25 cellular contexts compared by ENCODE assay signal in the genomic region with DNA sequence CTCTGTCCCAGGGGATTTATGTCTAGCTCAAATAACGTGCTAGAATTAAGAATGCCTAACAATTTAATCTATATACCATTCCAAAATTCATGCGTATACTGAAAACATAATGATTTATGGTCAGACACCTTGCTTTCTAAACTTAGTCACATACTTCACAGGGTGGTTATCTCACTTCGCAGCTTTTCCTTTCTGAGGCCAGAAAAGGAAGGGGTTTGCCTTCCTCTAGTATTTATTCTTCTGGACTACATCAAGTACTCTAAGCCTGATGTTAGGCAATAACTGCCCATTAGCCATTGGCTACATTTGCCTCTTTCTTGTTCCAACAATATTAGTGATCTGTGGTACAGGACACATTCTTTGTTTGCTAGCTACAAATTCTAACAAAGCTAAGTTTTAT.
DNase-seq lines count a peak whose midpoint lies in the region; ATAC-seq and TF ChIP-seq lines count a peak whose summit lies in the region.
"Had no signal": no experiment of that assay in that cellular context is flagged by ENCODE, and none has a peak within 500 bp of the region (broad histone marks: within the 10 kb centered on the region; RNA-seq: fewer than 3 reads in every experiment).

No MANE protein-coding gene starts in this region.

- no peak for TF ChIP-seq CTCF in heart left ventricle (IDR thresholded peaks at IDR 0.05)
- no peak for TF ChIP-seq CTCF in omental fat pad (IDR thresholded peaks at IDR 0.05)
- no peak for TF ChIP-seq CTCF in testis (IDR thresholded peaks at IDR 0.05)
- TF ChIP-seq CTCF in coronary artery (IDR thresholded peaks at IDR 0.05) = no peak

- H3K27ac ChIP-seq in heart left ventricle (peak overlapping the region; percentile 63 to 86 (median 78)), testis (no peak overlapping the region), coronary artery (no peak overlapping the region)
- H3K27ac ChIP-seq: neutrophil, WERI-Rb-1 had no signal

- H3K36me3 Mint-ChIP-seq in natural killer cell treated with Interleukin-12 subunit alpha and Interleukin-12 subunit beta and Interleukin-15 and Interleukin-18, amount 100 ng/mL, for 72 hours = no peaks in the 10 kb centered on the region
- H3K36me3 Mint-ChIP-seq: activated naive CD4-positive, alpha-beta T cell treated with anti-CD3 and anti-CD28 coated beads, Interleukin-2, amount 50 U/mL, for 72 hours had no signal

- intact Hi-C loops in Right ventricle myocardium inferior (cut with DNase I) = no loop called here
- intact Hi-C loops in cardiac septum (cut with DNase I) = no loop called here
- intact Hi-C loops in heart left ventricle (cut with DNase I) = loop anchor here in 1 of 10 donors (2.0 kb wide), 1 partner anchor 14 kb away; no protein-coding TSS in a partner anchor
- intact Hi-C loops in testis (cut with DNase I; ENCODE audit: low total_unique reads) = no loop called here

- peak; percentile 55 for ATAC-seq in Right ventricle myocardium inferior
- peak; percentile 68 to 86 (median 80) for ATAC-seq in heart left ventricle
- ATAC-seq in omental fat pad (ENCODE audit: low FRiP score) = peak; percentile 82
- no peak for ATAC-seq in natural killer cell treated with Interleukin-12 subunit alpha and Interleukin-12 subunit beta and Interleukin-15 and Interleukin-18, amount 100 ng/mL, for 72 hours
- ATAC-seq: activated CD8-positive, alpha-beta T cell treated with anti-CD3 and anti-CD28 coated beads for 36 hours; activated naive CD4-positive, alpha-beta T cell treated with anti-CD3 and anti-CD28 coated beads, Interleukin-2, amount 50 U/mL, for 72 hours; activated T-cell treated with anti-CD3 and anti-CD28 coated beads, Interleukin-2, amount 50 U/mL, for 72 hours; esophagus mucosa; mucosa of descending colon; T-cell had no signal

- H3K27me3 ChIP-seq in heart left ventricle (no peaks in the 10 kb centered on the region), testis (no peaks in the 10 kb centered on the region)

- H3K4me3 Mint-ChIP-seq in natural killer cell treated with Interleukin-12 subunit alpha and Interleukin-12 subunit beta and Interleukin-15 and Interleukin-18, amount 100 ng/mL, for 72 hours = no peak overlapping the region
- H3K4me3 Mint-ChIP-seq: activated CD8-positive, alpha-beta T cell treated with anti-CD3 and anti-CD28 coated beads for 36 hours; activated T-cell treated with anti-CD3 and anti-CD28 coated beads, Interleukin-2, amount 50 U/mL, for 72 hours; B cell; T-cell had no signal

- H3K4me1 Mint-ChIP-seq in natural killer cell treated with Interleukin-12 subunit alpha and Interleukin-12 subunit beta and Interleukin-15 and Interleukin-18, amount 100 ng/mL, for 72 hours (ENCODE audit: low read depth in 2 of 2) = peaks cover 12 to 13% of the 10 kb centered on the region in 2 donors
- H3K4me1 Mint-ChIP-seq: B cell, T-cell had no signal

- DNase-seq in Right ventricle myocardium inferior (ENCODE audit: missing footprints) = no peak
- no peak for DNase-seq in cardiac septum (ENCODE audit: low spot score)
- DNase-seq in heart left ventricle = no peak
- DNase-seq in omental fat pad (ENCODE audit: low spot score) = no peak
- no peak for DNase-seq in GM03348 (ENCODE audit: low spot score)
- no peak for DNase-seq in natural killer cell treated with Interleukin-12 subunit alpha and Interleukin-12 subunit beta and Interleukin-15 and Interleukin-18, amount 100 ng/mL, for 72 hours (ENCODE audit: low spot score)
- no peak for DNase-seq in testis
- DNase-seq in coronary artery (ENCODE audit: low spot score) = no peak
- DNase-seq: 8988T; activated CD8-positive, alpha-beta T cell treated with anti-CD3 and anti-CD28 coated beads for 36 hours; activated T-cell treated with anti-CD3 and anti-CD28 coated beads, Interleukin-2, amount 50 U/mL, for 72 hours; dorsolateral prefrontal cortex; HCEC 1CT; hippocampal formation; mucosa of descending colon; NCI-H1048; NCI-H524 treated with DMSO at 0.1 percent for 48 hours; SHP77; stimulated activated CD4-positive, alpha-beta T cell treated with anti-CD3 and anti-CD28 coated beads, Interleukin-2, amount 100 ng/mL, for 24 hours; T-cell; WERI-Rb-1 had no signal

- H3K9me3 ChIP-seq in heart left ventricle = no peaks in the 10 kb centered on the region
- H3K9me3 ChIP-seq in testis = no peaks in the 10 kb centered on the region
- H3K9me3 ChIP-seq: mucosa of descending colon, neutrophil had no signal

- peaks cover 32 to 63% of the 10 kb centered on the region in 2 donors for H3K27me3 Mint-ChIP-seq in natural killer cell treated with Interleukin-12 subunit alpha and Interleukin-12 subunit beta and Interleukin-15 and Interleukin-18, amount 100 ng/mL, for 72 hours

- H3K9me3 Mint-ChIP-seq in natural killer cell treated with Interleukin-12 subunit alpha and Interleukin-12 subunit beta and Interleukin-15 and Interleukin-18, amount 100 ng/mL, for 72 hours = no peaks in the 10 kb centered on the region
- H3K9me3 Mint-ChIP-seq: activated CD8-positive, alpha-beta T cell treated with anti-CD3 and anti-CD28 coated beads for 36 hours; activated naive CD4-positive, alpha-beta T cell treated with anti-CD3 and anti-CD28 coated beads, Interleukin-2, amount 50 U/mL, for 72 hours; T-cell had no signal

- no peak overlapping the region for H3K27ac Mint-ChIP-seq in natural killer cell treated with Interleukin-12 subunit alpha and Interleukin-12 subunit beta and Interleukin-15 and Interleukin-18, amount 100 ng/mL, for 72 hours
- H3K27ac Mint-ChIP-seq: activated CD8-positive, alpha-beta T cell treated with anti-CD3 and anti-CD28 coated beads for 36 hours; activated naive CD4-positive, alpha-beta T cell treated with anti-CD3 and anti-CD28 coated beads, Interleukin-2, amount 50 U/mL, for 72 hours; activated T-cell treated with anti-CD3 and anti-CD28 coated beads, Interleukin-2, amount 50 U/mL, for 72 hours; T-cell had no signal

- TF ChIP-seq POLR2A in heart left ventricle (IDR thresholded peaks at IDR 0.05) (no peak), testis (IDR thresholded peaks at IDR 0.05) (no peak)

- peaks cover 7 to 73% (median 31%) of the 10 kb centered on the region in 12 donors for H3K4me1 ChIP-seq in heart left ventricle
- no peaks in the 10 kb centered on the region for H3K4me1 ChIP-seq in testis

- WGBS in heart left ventricle, 4 donors = 15 to 25% (median 18%) methylated on average over 3 of the region's 3 CpGs
- WGBS in testis, 2 donors = 67 to 78% methylated on average over 3 of the region's 3 CpGs

- H3K36me3 ChIP-seq in heart left ventricle (no peaks in the 10 kb centered on the region), testis (ENCODE audit: low read depth, missing control alignments) (no peaks in the 10 kb centered on the region)
- H3K36me3 ChIP-seq: neutrophil, WERI-Rb-1 had no signal

- no peak overlapping the region for H3K4me3 ChIP-seq in heart left ventricle
- no peak overlapping the region for H3K4me3 ChIP-seq in testis
- no peak overlapping the region for H3K4me3 ChIP-seq in coronary artery
- H3K4me3 ChIP-seq: dorsolateral prefrontal cortex, mucosa of descending colon had no signal

Comparison
In these comparisons a context has a peak if more than half of its experiments do, and no peak if none do; other contexts are left out.
1. ATAC-seq: peak in Right ventricle myocardium inferior (single experiment), heart left ventricle (4 of 4) and omental fat pad (single experiment); none in natural killer cell treated with Interleukin-12 subunit alpha and Interleukin-12 subunit beta and Interleukin-15 and Interleukin-18, amount 100 ng/mL, for 72 hours (0 of 2).
2. H3K27ac ChIP-seq: peak in heart left ventricle (12 of 12); none in testis (0 of 2) and coronary artery (0 of 2).